Comparison of ENCODE assay signal across 8 cellular contexts in genomic region chr12:123384994-123385376, GRCh38. TPM values are rescaled to one million over a fixed set of nuclear protein-coding genes. Genes with fewer than 3 reads are reported as not detected.
A peak's percentile ranks its signal among the peaks of the same experiment; 100 is the strongest.
DNase-seq lines count a peak whose midpoint lies in the region; ATAC-seq and TF ChIP-seq lines count a peak whose summit lies in the region.

No MANE protein-coding gene starts in this region.

- POLR2A ChIA-PET in AG04450 (lab: Yijun Ruan, JAX): no interaction called here

- in situ Hi-C loops in brain microvascular endothelial cell (cut with HindIII; ENCODE audit: low pct_ligation_motif_present, low sequenced_read_pairs): no loop called here

- peak overlapping the region; percentile 81 for H3K27ac ChIP-seq in AG04450 (ENCODE audit: low read depth, low read length)
- H3K27ac ChIP-seq in brain microvascular endothelial cell: peak overlapping the region; percentile 50
- H3K27ac ChIP-seq in mesodermal cell (ENCODE audit: low read depth, low read length, severe bottlenecking): no peak overlapping the region

- H3K4me3 ChIP-seq in AG04450 (ENCODE audit: low read depth, low read length) (peak overlapping the region; percentile 76), brain microvascular endothelial cell (ENCODE audit: low read depth, low read length) (peak overlapping the region; percentile 79), mesodermal cell (ENCODE audit: extremely low read depth, insufficient read depth, low read length, poor library complexity, severe bottlenecking) (peak overlapping the region; percentile 90)

- WGBS in mesodermal cell (ENCODE audit: insufficient coverage in 2 of 2), 2 experiments: no CpG with 5 or more reads among the region's 1 CpG

- H3K27me3 ChIP-seq in AG04450 (ENCODE audit: control insufficient read depth, insufficient read depth, low read length) (no peaks in the 10 kb centered on the region), brain microvascular endothelial cell (replicated peaks) (no peaks in the 10 kb centered on the region)

- H3K9me3 ChIP-seq in AG04450 (ENCODE audit: control insufficient read depth, insufficient read depth, low read length) (no peaks in the 10 kb centered on the region; the same call in 1 of the 2 replicates), mesodermal cell (ENCODE audit: control insufficient read depth, low read length) (no peaks in the 10 kb centered on the region)

- CTCF ChIA-PET in AG04450 (lab: Charles Lee): interaction anchor here (1.0 to 1.6 kb wide), 2 partner anchors 20 to 197 kb away, joined by 4 to 10 read pairs; partner anchors contain the start of gene SBNO1

- H3K36me3 ChIP-seq in brain microvascular endothelial cell (replicated peaks) (no peaks in the 10 kb centered on the region), mesodermal cell (ENCODE audit: control insufficient read depth, insufficient read depth, low read length) (peaks cover under 1% of the 10 kb centered on the region)

- H3K4me1 ChIP-seq in mesodermal cell (ENCODE audit: control insufficient read depth, insufficient read depth, low read length, poor library complexity, severe bottlenecking): peaks cover 7% of the 10 kb centered on the region

- DNase-seq in AG04450 (ENCODE audit: low read depth, low spot score): no peak
- DNase-seq in HS-5 (ENCODE audit: low read depth): peak; percentile 40
- peak; percentile 27 for DNase-seq in brain microvascular endothelial cell
- no peak for DNase-seq in activated gamma-delta T cell (lab: John Stamatoyannopoulos, UW)

- ATAC-seq in HG02588 (IDR thresholded peaks at IDR 0.05; ENCODE audit: unreplicated experiment) (no peak), HG03342 (IDR thresholded peaks at IDR 0.05; ENCODE audit: unreplicated experiment) (no peak), HG02981 (IDR thresholded peaks at IDR 0.05; ENCODE audit: unreplicated experiment) (no peak)

- TF ChIP-seq CTCF in AG04450 (IDR thresholded peaks at IDR 0.05; ENCODE audit: low read depth, low read length) (peak; percentile 25), brain microvascular endothelial cell (IDR thresholded peaks at IDR 0.05; ENCODE audit: low read depth, low read length, missing control alignments) (no peak)

RNA-seq across cellular contexts. Expression of gene KMT5A, which starts 1.1 kb away (rescaled TPM):
- polyA plus RNA-seq in AG04450 (2011; rRNA removed): 26.5 and 30.6 TPM in 2 replicates
- 17.6 and 22.2 TPM in 2 replicates for polyA minus RNA-seq in AG04450 (2011; rRNA and poly(A)+ RNA removed)
- polyA plus RNA-seq in mesodermal cell (2013, experiment 1 of 2): 42.8 TPM
- polyA plus RNA-seq in mesodermal cell (2013, experiment 2 of 2): 48.5 TPM

RNA-seq across cellular contexts. Expression of gene SBNO1, which starts 20.3 kb away (rescaled TPM):
- polyA plus RNA-seq in AG04450 (2011; rRNA removed): 12.6 and 16.0 TPM in 2 replicates
- 19.3 and 28.0 TPM in 2 replicates for polyA minus RNA-seq in AG04450 (2011; rRNA and poly(A)+ RNA removed)
- 21.3 TPM for polyA plus RNA-seq in mesodermal cell (2013, experiment 1 of 2)
- 21.9 TPM for polyA plus RNA-seq in mesodermal cell (2013, experiment 2 of 2)

RNA-seq across cellular contexts. Expression of gene RILPL2, which starts 51.5 kb away (rescaled TPM):
- polyA plus RNA-seq in AG04450 (2011; rRNA removed): 2.9 and 3.3 TPM in 2 replicates
- 0.92 and 1.2 TPM in 2 replicates for polyA minus RNA-seq in AG04450 (2011; rRNA and poly(A)+ RNA removed)
- polyA plus RNA-seq in mesodermal cell (2013, experiment 1 of 2): 2.2 TPM
- 2.0 TPM for polyA plus RNA-seq in mesodermal cell (2013, experiment 2 of 2)

Comparison
In these comparisons a context has a peak if more than half of its experiments do, and no peak if none do; other contexts are left out.
1. DNase-seq: peak in HS-5 (single experiment) and brain microvascular endothelial cell (single experiment); none in AG04450 (single experiment) and activated gamma-delta T cell (single experiment).
2. Peak in every context shown above with its lines, with median percentiles within 50 percentile points of each other: H3K4me3 ChIP-seq.